In the genomic region with DNA sequence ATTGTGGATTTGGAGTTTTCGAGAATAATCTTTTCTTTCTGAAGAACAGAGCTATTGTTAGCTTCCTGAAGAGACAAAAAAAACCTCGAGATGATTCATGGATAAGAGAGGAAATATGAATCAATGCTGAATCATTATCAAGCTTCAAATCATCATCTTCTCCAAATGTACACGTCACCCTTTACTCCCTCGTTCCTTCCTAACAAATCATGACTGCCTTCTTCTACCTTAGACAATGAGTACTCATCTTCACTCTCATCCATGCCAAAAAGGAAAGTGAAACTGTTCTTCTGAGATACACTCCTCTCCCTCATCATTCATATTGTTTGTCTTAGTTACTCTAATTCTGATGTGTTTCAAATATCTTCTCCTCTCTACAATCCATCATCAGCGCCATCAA, we compare ENCODE assay signal across 10 cellular contexts.
DNase-seq lines count a peak whose midpoint lies in the region; ATAC-seq, FAIRE-seq and TF ChIP-seq lines count a peak whose summit lies in the region.
"Had no signal": no experiment of that assay in that cellular context is flagged by ENCODE, and none has a peak within 500 bp of the region (broad histone marks: within the 10 kb centered on the region; RNA-seq: fewer than 3 reads in every experiment).

No MANE protein-coding gene starts in this region.

- ATAC-seq in HepG2 (no peak), right lobe of liver (no peak), HG03354 (IDR thresholded peaks at IDR 0.05; ENCODE audit: poor library complexity, severe bottlenecking, unreplicated experiment) (peak; percentile 66)
- ATAC-seq: K562 had no signal

- H3K27ac ChIP-seq in HepG2 (ENCODE audit: extremely low read length, insufficient read depth, low read length) (no peak overlapping the region), right lobe of liver (no peak overlapping the region), mammary epithelial cell (ENCODE audit: insufficient read depth, low read depth, low read length) (peak overlapping the region; percentile 29), Karpas-422 (ENCODE audit: low read length) (no peak overlapping the region)

- TF ChIP-seq CTCF in HepG2 (CRISPR knock-in tag; IDR thresholded peaks at IDR 0.05): no peak
- TF ChIP-seq CTCF in right lobe of liver (IDR thresholded peaks at IDR 0.05): no peak
- TF ChIP-seq CTCF in mammary epithelial cell (conservative IDR thresholded peaks at IDR 0.05 in 1 of 2, IDR thresholded peaks at IDR 0.05 in 1 of 2; ENCODE audit: extremely low read depth in 1 of 2, insufficient read depth in 1 of 2, low read depth in 1 of 2, low read length in 2 of 2): no peak

- TF ChIP-seq POLR2A in HepG2 (IDR thresholded peaks at IDR 0.05; ENCODE audit: insufficient read depth in 1 of 2, low read depth in 2 of 2, low read length in 2 of 2) (no peak), right lobe of liver (IDR thresholded peaks at IDR 0.05) (no peak)

- WGBS in HepG2 (ENCODE audit: low lambda C conversion rate): 5% methylated on average over 5 of the region's 5 CpGs
- 62% methylated on average over 5 of the region's 5 CpGs for WGBS in right lobe of liver (ENCODE audit: insufficient coverage, low coverage, low lambda C conversion rate, missing lambda C conversion rate)
- 19% methylated on average over 5 of the region's 5 CpGs for WGBS in mammary epithelial cell (ENCODE audit: low coverage, missing lambda C conversion rate)

- no peak for TF ChIP-seq EP300 in HepG2 (IDR thresholded peaks at IDR 0.05; ENCODE audit: low read depth in 2 of 2, low read length in 2 of 2)
- TF ChIP-seq EP300 in HepG2 (CRISPR knock-in tag; IDR thresholded peaks at IDR 0.05; ENCODE audit: borderline replicate concordance): no peak

- dilution Hi-C loops in mammary epithelial cell (cut with HindIII; ENCODE audit: low sequenced_read_pairs): no loop called here

- H2AFZ ChIP-seq in HepG2 (ENCODE audit: low read length): no peak overlapping the region
- peak overlapping the region; percentile 78 for H2AFZ ChIP-seq in mammary epithelial cell (ENCODE audit: low read depth, low read length)
- no peak overlapping the region for H2AFZ ChIP-seq in Karpas-422 (ENCODE audit: low read length)

- H3K4me1 ChIP-seq in HepG2 (ENCODE audit: insufficient read depth, low read length): no peaks in the 10 kb centered on the region
- H3K4me1 ChIP-seq in right lobe of liver: no peaks in the 10 kb centered on the region
- H3K4me1 ChIP-seq in mammary epithelial cell (ENCODE audit: insufficient read depth, low read length): peaks cover 5% of the 10 kb centered on the region
- H3K4me1 ChIP-seq in Karpas-422 (ENCODE audit: low read length): no peaks in the 10 kb centered on the region

- H3K4me2 ChIP-seq in HepG2 (ENCODE audit: low read depth, low read length): no peak overlapping the region
- H3K4me2 ChIP-seq in mammary epithelial cell (ENCODE audit: insufficient read depth, low read depth, low read length): peak overlapping the region; percentile 48
- H3K4me2 ChIP-seq in Karpas-422 (ENCODE audit: low read depth, low read length, poor library complexity, severe bottlenecking): no peak overlapping the region

- TF ChIP-seq RAD21 in HepG2 (CRISPR knock-in tag; IDR thresholded peaks at IDR 0.05): no peak

- H3K79me2 ChIP-seq in HepG2 (ENCODE audit: insufficient read depth, low read length): no peaks in the 10 kb centered on the region
- no peaks in the 10 kb centered on the region for H3K79me2 ChIP-seq in mammary epithelial cell (ENCODE audit: insufficient read depth, low read length)
- no peaks in the 10 kb centered on the region for H3K79me2 ChIP-seq in Karpas-422 (ENCODE audit: low read length)

- H3K36me3 ChIP-seq in HepG2 (replicated peaks in 1 of 2; ENCODE audit: control insufficient read depth in 1 of 2, insufficient read depth in 2 of 2, low read length in 2 of 2) (no peaks in the 10 kb centered on the region), right lobe of liver (no peaks in the 10 kb centered on the region), mammary epithelial cell (ENCODE audit: insufficient read depth, low read length) (no peaks in the 10 kb centered on the region), Karpas-422 (ENCODE audit: insufficient read depth, low read length) (no peaks in the 10 kb centered on the region)

- no peaks in the 10 kb centered on the region for H3K9me2 ChIP-seq in Karpas-422 (replicated peaks; ENCODE audit: insufficient read depth, low read length)

- no peak for FAIRE-seq in HepG2 (lab: Jason Lieb, UNC)
- FAIRE-seq: K562 had no signal

- in situ Hi-C loops in HepG2 (cut with HindIII; ENCODE audit: extremely low pct_ligation_motif_present, low pct_unique_long_range_greater_than_20kb): no loop called here
- in situ Hi-C loops in mammary epithelial cell (cut with MboI; ENCODE audit: low sequenced_read_pairs in 2 of 2): no loop called here

- H3K9me3 ChIP-seq in HepG2 (ENCODE audit: low read length): peaks cover 84% of the 10 kb centered on the region
- no peaks in the 10 kb centered on the region for H3K9me3 ChIP-seq in right lobe of liver
- peaks cover 10% of the 10 kb centered on the region for H3K9me3 ChIP-seq in mammary epithelial cell (replicated peaks; ENCODE audit: insufficient read depth, low read length)
- peaks cover 13% of the 10 kb centered on the region for H3K9me3 ChIP-seq in Karpas-422 (ENCODE audit: low read length)

- no peak overlapping the region for H3K9ac ChIP-seq in HepG2 (ENCODE audit: insufficient read depth, low read depth, low read length)
- no peak overlapping the region for H3K9ac ChIP-seq in mammary epithelial cell (ENCODE audit: insufficient read depth, low read length)
- H3K9ac ChIP-seq in Karpas-422 (ENCODE audit: low read length): no peak overlapping the region

- no peaks in the 10 kb centered on the region for H4K20me1 ChIP-seq in HepG2 (ENCODE audit: insufficient read depth, low read length)
- H4K20me1 ChIP-seq in mammary epithelial cell (ENCODE audit: insufficient read depth, low read length): no peaks in the 10 kb centered on the region
- no peaks in the 10 kb centered on the region for H4K20me1 ChIP-seq in Karpas-422 (ENCODE audit: insufficient read depth, low read depth, low read length)

- BruUV-seq in HepG2 (replicated peaks; lab: Mats Ljungman, UMichigan) (no TSS peak), mammary epithelial cell (replicated peaks; lab: Mats Ljungman, UMichigan) (no TSS peak)

- H3K4me3 ChIP-seq in HepG2 (replicated peaks in 1 of 3; ENCODE audit: insufficient read depth in 1 of 3, low read depth in 2 of 3, low read length in 3 of 3) (no peak overlapping the region), right lobe of liver (no peak overlapping the region), mammary epithelial cell (replicated peaks in 1 of 3; ENCODE audit: insufficient read depth in 1 of 3, low read depth in 2 of 3, low read length in 3 of 3) (peak overlapping the region in 1 of 3 experiments; percentile 18), Karpas-422 (ENCODE audit: low read length) (no peak overlapping the region)
- H3K4me3 ChIP-seq: K562 had no signal

- DNase-seq in HepG2 (ENCODE audit: low spot score) (no peak), right lobe of liver (no peak), mammary epithelial cell (peak; percentile 90), posterior vena cava (ENCODE audit: low spot score) (no peak), Karpas-422 (no peak), NCI-H146 treated with DMSO at 0.1 percent for 48 hours (lab: John Stamatoyannopoulos, UW; ENCODE audit: unreplicated experiment) (no peak)
- DNase-seq in stimulated activated CD4-positive, alpha-beta T cell treated with anti-CD3 and anti-CD28 coated beads, Interleukin-4, amount 100 ng/mL, for 4 hours: no peak
- DNase-seq: dermis blood vessel endothelial cell had no signal

- CTCF ChIA-PET in HepG2 (lab: Yijun Ruan, JAX; ENCODE audit: low intra/inter-chr PET ratio, low total read pairs) (no interaction called here), mammary epithelial cell (lab: Charles Lee; ENCODE audit: low non-redundant PET) (no interaction called here)

- POLR2A ChIA-PET in HepG2 (lab: Yijun Ruan, JAX): no interaction called here

- intact Hi-C loops in HepG2 (cut with micrococcal nuclease; ENCODE audit: unreplicated experiment): no loop called here
- intact Hi-C loops in right lobe of liver (cut with DNase I): no loop called here
- intact Hi-C loops in mammary epithelial cell (cut with micrococcal nuclease): no loop called here
- intact Hi-C loops in posterior vena cava (cut with DNase I): no loop called here

- H3K27me3 ChIP-seq in HepG2 (ENCODE audit: control insufficient read depth in 1 of 2, insufficient read depth in 2 of 2, low read length in 2 of 2): no peaks in the 10 kb centered on the region
- no peaks in the 10 kb centered on the region for H3K27me3 ChIP-seq in right lobe of liver
- H3K27me3 ChIP-seq in mammary epithelial cell (ENCODE audit: insufficient read depth, low read length): no peaks in the 10 kb centered on the region
- no peaks in the 10 kb centered on the region for H3K27me3 ChIP-seq in Karpas-422 (ENCODE audit: low read length)

TF ChIP-seq in HepG2, 621 proteins besides CTCF, POLR2A, EP300 and RAD21:
- TF ChIP-seq CREB1 (IDR thresholded peaks at IDR 0.05) (peak; percentile 74), CREB1 (CRISPR knock-in tag; IDR thresholded peaks at IDR 0.05) (no peak), REPIN1 (CRISPR knock-in tag; IDR thresholded peaks at IDR 0.05; ENCODE audit: borderline replicate concordance, low read depth) (no peak)
